16 cellular contexts compared by ENCODE assay signal in the genomic region with DNA sequence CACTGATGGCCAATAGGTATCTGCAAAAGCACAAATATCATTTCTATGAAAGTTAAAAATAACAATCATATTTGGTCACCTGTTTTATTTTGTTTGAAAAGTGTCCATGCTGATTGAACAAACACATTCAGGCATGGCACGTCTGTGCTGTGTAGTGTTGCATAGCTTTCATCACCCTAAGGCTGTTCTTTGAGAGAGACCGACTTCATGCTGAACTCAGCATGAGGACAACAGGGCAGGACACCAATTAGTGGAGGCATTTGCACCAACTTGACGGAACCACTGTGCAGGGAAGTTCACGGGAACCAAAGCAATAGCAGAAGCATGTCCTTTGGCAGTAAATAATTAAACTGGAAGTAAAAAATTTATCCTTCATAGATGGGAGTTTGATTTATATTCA.
DNase-seq lines count a peak whose midpoint lies in the region; ATAC-seq and TF ChIP-seq lines count a peak whose summit lies in the region.
"Had no signal": no experiment of that assay in that cellular context is flagged by ENCODE, and none has a peak within 500 bp of the region (broad histone marks: within the 10 kb centered on the region; RNA-seq: fewer than 3 reads in every experiment).

No MANE protein-coding gene starts in this region.

- H3K36me3 Mint-ChIP-seq in osteocyte (ENCODE audit: unreplicated experiment): no peaks in the 10 kb centered on the region

- peak overlapping the region; percentile 15 for H3K4me3 Mint-ChIP-seq in osteocyte (ENCODE audit: unreplicated experiment)

- peaks cover 37% of the 10 kb centered on the region for H3K4me1 Mint-ChIP-seq in osteocyte (ENCODE audit: unreplicated experiment)

- in situ Hi-C loops in brain microvascular endothelial cell (cut with HindIII; ENCODE audit: low pct_ligation_motif_present, low sequenced_read_pairs): no loop called here

- H3K27ac Mint-ChIP-seq in osteocyte (ENCODE audit: unreplicated experiment): peak overlapping the region; percentile 57

- no peaks in the 10 kb centered on the region for H3K36me3 ChIP-seq in heart left ventricle
- no peaks in the 10 kb centered on the region for H3K36me3 ChIP-seq in brain microvascular endothelial cell (replicated peaks)
- H3K36me3 ChIP-seq: BLaER1 treated with 17β-estradiol and CSF1 and Interleukin-3, amounts not matched to agents 10 nM and 100 nM; MG63 had no signal

- H3K9me3 ChIP-seq in heart left ventricle: no peaks in the 10 kb centered on the region
- H3K9me3 ChIP-seq: MG63 had no signal

- H3K4me3 ChIP-seq in LNCaP clone FGC (ENCODE audit: low read depth, low read length) (no peak overlapping the region), heart left ventricle (no peak overlapping the region), brain microvascular endothelial cell (ENCODE audit: low read depth, low read length) (no peak overlapping the region)
- H3K4me3 ChIP-seq: BLaER1 treated with 17β-estradiol and CSF1 and Interleukin-3, amounts not matched to agents 10 nM and 100 nM; MG63 had no signal

- no peak for TF ChIP-seq POLR2A in heart left ventricle (IDR thresholded peaks at IDR 0.05)

- peak overlapping the region in 6 of 12 donors; percentile 30 to 61 (median 44) for H3K27ac ChIP-seq in heart left ventricle
- H3K27ac ChIP-seq in brain microvascular endothelial cell: no peak overlapping the region

- DNase-seq in NCI-H2081 (lab: John Stamatoyannopoulos, UW): peak; percentile 9 to 51
- no peak for DNase-seq in NCI-H2081 treated with DMSO at 0.1 percent for 48 hours (lab: John Stamatoyannopoulos, UW)
- peak; percentile 7 for DNase-seq in LNCaP clone FGC (ENCODE audit: low read depth)
- peak in 3 of 5 donors; percentile 27 to 49 (median 43) for DNase-seq in heart left ventricle
- DNase-seq in osteocyte (ENCODE audit: extremely low spot score, unreplicated experiment): no peak
- DNase-seq in brain microvascular endothelial cell: no peak
- no peak for DNase-seq in SKM-1 (lab: John Stamatoyannopoulos, UW; ENCODE audit: unreplicated experiment)
- DNase-seq in islet precursor cell: no peak
- DNase-seq: GOT3, MG63, NCI-H1092, NCI-H187, NCI-H2171, NCI-H446, NCI-H774 had no signal

- intact Hi-C loops in heart left ventricle (cut with DNase I): loop anchor here in 1 of 10 donors (5.0 kb wide), 1 partner anchor 203 kb away; no protein-coding TSS in a partner anchor

- peak; percentile 95 to 98 (median 97) for ATAC-seq in heart left ventricle

- no peaks in the 10 kb centered on the region for H3K9me3 Mint-ChIP-seq in osteocyte (ENCODE audit: unreplicated experiment)

- no peaks in the 10 kb centered on the region for H3K27me3 ChIP-seq in heart left ventricle
- no peaks in the 10 kb centered on the region for H3K27me3 ChIP-seq in brain microvascular endothelial cell (replicated peaks)
- H3K27me3 ChIP-seq: BLaER1 treated with 17β-estradiol and CSF1 and Interleukin-3, amounts not matched to agents 10 nM and 100 nM; MG63 had no signal

- WGBS in heart left ventricle, 4 donors: 33 to 60% (median 40%) methylated on average over 4 of the region's 4 CpGs

- no peaks in the 10 kb centered on the region for H3K27me3 Mint-ChIP-seq in osteocyte (ENCODE audit: unreplicated experiment)

- no peak for TF ChIP-seq CTCF in LNCaP clone FGC (IDR thresholded peaks at IDR 0.05; ENCODE audit: control insufficient read depth, extremely low read depth, insufficient read depth)
- no peak for TF ChIP-seq CTCF in heart left ventricle (IDR thresholded peaks at IDR 0.05)
- no peak for TF ChIP-seq CTCF in osteocyte (IDR thresholded peaks at IDR 0.05)
- TF ChIP-seq CTCF in brain microvascular endothelial cell (IDR thresholded peaks at IDR 0.05; ENCODE audit: low read depth, low read length, missing control alignments): no peak

- peaks cover 0 to 29% (median 7%) of the 10 kb centered on the region in 12 donors for H3K4me1 ChIP-seq in heart left ventricle

Comparison
In these comparisons a context has a peak if more than half of its experiments do, and no peak if none do; other contexts are left out.
1. DNase-seq: peak in NCI-H2081 (2 of 2), LNCaP clone FGC (single experiment) and heart left ventricle (3 of 5); none in NCI-H2081 treated with DMSO at 0.1 percent for 48 hours (single experiment), osteocyte (single experiment), brain microvascular endothelial cell (single experiment), SKM-1 (single experiment) and islet precursor cell (single experiment).